9 cellular contexts compared by ENCODE assay signal in genomic region chr12:54359762-54360351, GRCh38. TPM values are rescaled to one million over a fixed set of nuclear protein-coding genes. Genes with fewer than 3 reads are reported as not detected.
DNase-seq lines count a peak whose midpoint lies in the region; ATAC-seq and TF ChIP-seq lines count a peak whose summit lies in the region.
"Had no signal": no experiment of that assay in that cellular context is flagged by ENCODE, and none has a peak within 500 bp of the region (broad histone marks: within the 10 kb centered on the region; RNA-seq: fewer than 3 reads in every experiment).

No MANE protein-coding gene starts in this region.

- ATAC-seq in HG03571 (IDR thresholded peaks at IDR 0.05; ENCODE audit: unreplicated experiment) (no peak), HG02763 (IDR thresholded peaks at IDR 0.05; ENCODE audit: unreplicated experiment) (no peak)

- intact Hi-C loops in A673 (cut with micrococcal nuclease; ENCODE audit: unreplicated experiment) (loop anchor here (2.0 kb wide), 1 partner anchor 65 kb away; no protein-coding TSS in a partner anchor), colonic mucosa (cut with DNase I) (loop anchor here (5.0 to 10.0 kb wide), 3 partner anchors 68 to 355 kb away; partner anchors contain the start of genes HOXC8 and HOXC9)

- H3K27me3 ChIP-seq in A673 (replicated peaks; ENCODE audit: insufficient read depth, low read depth, low read length, poor library complexity): no peaks in the 10 kb centered on the region
- H3K27me3 ChIP-seq in HL-60 (ENCODE audit: insufficient read depth, poor library complexity, severe bottlenecking): no peaks in the 10 kb centered on the region
- no peaks in the 10 kb centered on the region for H3K27me3 ChIP-seq in colonic mucosa
- no peaks in the 10 kb centered on the region for H3K27me3 ChIP-seq in muscle layer of duodenum (ENCODE audit: low read depth, low read length)

- POLR2A ChIA-PET in A673 (lab: Charles Lee; ENCODE audit: low non-redundant PET): interaction anchor here (0.9 kb wide), 1 partner anchor 79 kb away, joined by 3 read pairs; the partner anchor contains the start of gene HNRNPA1

- H3K36me3 ChIP-seq in A673 (ENCODE audit: insufficient read depth, low read length, poor library complexity, severe bottlenecking) (no peaks in the 10 kb centered on the region), colonic mucosa (no peaks in the 10 kb centered on the region), muscle layer of duodenum (ENCODE audit: control insufficient read depth in 1 of 2, insufficient read depth in 2 of 2, low read length in 2 of 2) (no peaks in the 10 kb centered on the region)

- CTCF ChIA-PET in A673 (lab: Charles Lee): interaction anchor here (0.5 to 1.9 kb wide), 5 partner anchors 9 to 144 kb away, joined by 3 to 8 read pairs (median 3); partner anchors contain the start of gene COPZ1

- TF ChIP-seq CTCF in A673 (conservative IDR thresholded peaks at IDR 0.05; ENCODE audit: low read depth, low read length) (no peak), HL-60 (IDR thresholded peaks at IDR 0.05; ENCODE audit: insufficient read depth, low read length) (no peak), colonic mucosa (IDR thresholded peaks at IDR 0.05) (no peak)

- H3K9ac ChIP-seq in colonic mucosa (ENCODE audit: low read depth in 2 of 2, low read length in 2 of 2): peak overlapping the region; percentile 38 to 81

- H3K27ac ChIP-seq in A673 (ENCODE audit: low read depth, low read length, poor library complexity, severe bottlenecking) (peak overlapping the region; percentile 74), HL-60 (replicated peaks) (peak overlapping the region; percentile 46), colonic mucosa (peak overlapping the region; percentile 75), muscle layer of duodenum (ENCODE audit: low read length) (peak overlapping the region; percentile 83)

- no peak for DNase-seq in A673 (ENCODE audit: low spot score)
- DNase-seq in HL-60 (ENCODE audit: low read depth in 1 of 2, low spot score in 1 of 2): no peak
- no peak for DNase-seq in colonic mucosa
- DNase-seq in GM19240 (ENCODE audit: insufficient read length, low spot score): no peak
- no peak for DNase-seq in DMS153 (lab: John Stamatoyannopoulos, UW)

- no TSS peak for BruUV-seq in A673 (replicated peaks; lab: Mats Ljungman, UMichigan)

- H3K4me1 ChIP-seq in A673 (ENCODE audit: insufficient read depth, low read length, poor library complexity, severe bottlenecking) (peaks cover 40% of the 10 kb centered on the region), colonic mucosa (no peaks in the 10 kb centered on the region), muscle layer of duodenum (ENCODE audit: control insufficient read depth in 1 of 2, insufficient read depth in 2 of 2, low read length in 2 of 2) (peaks cover 16% of the 10 kb centered on the region in 2 donors)

- H3K4me3 ChIP-seq in A673 (ENCODE audit: low read depth, low read length, poor library complexity, severe bottlenecking) (peak overlapping the region; percentile 66), HL-60 (replicated peaks; ENCODE audit: insufficient read depth, low read length) (peak overlapping the region; percentile 65), colonic mucosa (peak overlapping the region; percentile 41), muscle layer of duodenum (ENCODE audit: low read depth in 1 of 2, low read length in 2 of 2) (peak overlapping the region; percentile 77 to 99)

- H3K9me3 ChIP-seq in A673 (ENCODE audit: low read depth, low read length, poor library complexity, severe bottlenecking): no peaks in the 10 kb centered on the region
- H3K9me3 ChIP-seq in colonic mucosa: no peaks in the 10 kb centered on the region
- H3K9me3 ChIP-seq in muscle layer of duodenum (ENCODE audit: control insufficient read depth in 1 of 2, low read length in 2 of 2): no peaks in the 10 kb centered on the region

RNA-seq across cellular contexts. Expression of gene GPR84, which starts 4.4 kb away (rescaled TPM):
- total RNA-seq in A673 (2021) (not detected in 2 replicates), colonic mucosa (under 1 TPM in 1 of 2 donors, not detected in 1; 0.21 TPM)
- total RNA-seq: Daoy had no signal

RNA-seq across cellular contexts. Expression of gene ZNF385A, which starts 24.7 kb away (rescaled TPM):
- total RNA-seq in A673 (2021) (17.5 and 26.8 TPM in 2 replicates), colonic mucosa (1 to 10 TPM; 3.8 to 7.3 TPM)

RNA-seq across cellular contexts. Expression of gene COPZ1, which starts 34.9 kb away (rescaled TPM):
- total RNA-seq in A673 (2021): 169 and 187 TPM in 2 replicates
- 100 to 1,000 TPM; 164 to 173 TPM for total RNA-seq in colonic mucosa

RNA-seq across cellular contexts. Expression of gene NFE2, which starts 59.0 kb away (rescaled TPM):
- total RNA-seq in A673 (2021): not detected in 2 replicates
- total RNA-seq in colonic mucosa: under 1 TPM in 1 of 2 donors, not detected in 1; 0.30 TPM
- total RNA-seq: Daoy had no signal

RNA-seq across cellular contexts. Expression of gene ITGA5, which starts 59.2 kb away (rescaled TPM):
- total RNA-seq in A673 (2021) (96.8 and 108 TPM in 2 replicates), colonic mucosa (100 to 1,000 TPM in 1 of 2 donors, 1 to 10 TPM in 1; 7.8 to 120 TPM)
